ENCODE assay signal across 8 cellular contexts in genomic region chr1:109640285-109640865, GRCh38. TPM values are rescaled to one million over a fixed set of nuclear protein-coding genes. Genes with fewer than 3 reads are reported as not detected.
DNase-seq lines count a peak whose midpoint lies in the region; ATAC-seq and TF ChIP-seq lines count a peak whose summit lies in the region.

No MANE protein-coding gene starts in this region.

- H3K9me3 ChIP-seq in PC-3 (ENCODE audit: low read length), result no peaks in the 10 kb centered on the region
- H3K9me3 ChIP-seq in fibroblast of lung (ENCODE audit: control insufficient read depth, insufficient read depth, low read depth, low read length), result no peaks in the 10 kb centered on the region
- no peaks in the 10 kb centered on the region for H3K9me3 ChIP-seq in neutrophil

- H3K27me3 ChIP-seq in PC-3 (ENCODE audit: low read length) (no peaks in the 10 kb centered on the region), fibroblast of lung (ENCODE audit: control insufficient read depth, insufficient read depth, low read length) (no peaks in the 10 kb centered on the region), neutrophil (peaks cover 6% of the 10 kb centered on the region)

- no peaks in the 10 kb centered on the region for H3F3A ChIP-seq in PC-3 (ENCODE audit: low read length, unreplicated experiment)

- no peak overlapping the region for H3K4me2 ChIP-seq in PC-3 (ENCODE audit: low read length)
- H3K4me2 ChIP-seq in fibroblast of lung (ENCODE audit: extremely low read depth, insufficient read depth, low read length), result no peak overlapping the region

- peaks cover 5% of the 10 kb centered on the region; the same call in 1 of the 2 replicates for H3K4me1 ChIP-seq in PC-3 (ENCODE audit: insufficient read depth, low read length)
- H3K4me1 ChIP-seq in fibroblast of lung (ENCODE audit: control insufficient read depth, extremely low read depth, insufficient read depth, low read length), result peaks cover 10% of the 10 kb centered on the region
- H3K4me1 ChIP-seq in neutrophil (ENCODE audit: control insufficient read depth in 1 of 2, insufficient read depth in 1 of 2, low read depth in 1 of 2, low read length in 1 of 2), result peaks cover 6 to 15% of the 10 kb centered on the region in 2 experiments

- H3K79me2 ChIP-seq in PC-3 (ENCODE audit: low read length) (no peaks in the 10 kb centered on the region), fibroblast of lung (ENCODE audit: control insufficient read depth, insufficient read depth, low read length) (no peaks in the 10 kb centered on the region)

- TF ChIP-seq CTCF in 22Rv1 (IDR thresholded peaks at IDR 0.05) (peak; percentile 92), PC-3 (conservative IDR thresholded peaks at IDR 0.05; ENCODE audit: low read depth, low read length) (peak; percentile 92), fibroblast of lung (conservative IDR thresholded peaks at IDR 0.05 in 1 of 2, IDR thresholded peaks at IDR 0.05 in 1 of 2; ENCODE audit: low read depth in 1 of 2, low read length in 2 of 2) (peak; percentile 72 to 97), neutrophil (IDR thresholded peaks at IDR 0.05) (peak; percentile 96)

- no peaks in the 10 kb centered on the region for H3K9me2 ChIP-seq in PC-3 (replicated peaks; ENCODE audit: low read length)

- H3K4me3 ChIP-seq in PC-3 (ENCODE audit: low read length) (no peak overlapping the region), fibroblast of lung (replicated peaks in 1 of 4; ENCODE audit: control extremely low read depth in 1 of 4, insufficient read depth in 1 of 4, low read depth in 3 of 4, low read length in 4 of 4) (no peak overlapping the region), neutrophil (ENCODE audit: low read depth in 1 of 2, low read length in 1 of 2) (no peak overlapping the region)

- H3K9ac ChIP-seq in PC-3 (ENCODE audit: low read length) (no peak overlapping the region), fibroblast of lung (ENCODE audit: insufficient read depth, low read length) (no peak overlapping the region)

- intact Hi-C loops in PC-3 (cut with micrococcal nuclease), result loop anchor here (1.0 to 2.0 kb wide), 2 partner anchors 64 to 94 kb away; no protein-coding TSS in a partner anchor

- H3K36me3 ChIP-seq in PC-3 (ENCODE audit: low read depth, low read length) (no peaks in the 10 kb centered on the region), fibroblast of lung (ENCODE audit: control insufficient read depth, insufficient read depth, low read length) (no peaks in the 10 kb centered on the region), neutrophil (no peaks in the 10 kb centered on the region)

- H3K27ac ChIP-seq in 22Rv1, result no peak overlapping the region
- no peak overlapping the region for H3K27ac ChIP-seq in PC-3 (ENCODE audit: low read length)
- no peak overlapping the region for H3K27ac ChIP-seq in fibroblast of lung (ENCODE audit: insufficient read depth, low read length)
- H3K27ac ChIP-seq in neutrophil, result no peak overlapping the region

- peak; percentile 54 for ATAC-seq in GM18498 (IDR thresholded peaks at IDR 0.05; ENCODE audit: unreplicated experiment)
- ATAC-seq in PC-3, result peak; percentile 55

- CTCF ChIA-PET in PC-3 (lab: Charles Lee), result interaction anchor here (0.5 to 2.5 kb wide), 14 partner anchors 10 to 424 kb away, joined by 3 to 34 read pairs (median 4); partner anchors contain the start of genes AHCYL1, GNAI3 and GSTM4

- H2AFZ ChIP-seq in PC-3 (ENCODE audit: low read length) (no peak overlapping the region), fibroblast of lung (ENCODE audit: low read length) (no peak overlapping the region)

- peak; percentile 55 for DNase-seq in HPDE6-E6E7 (ENCODE audit: extremely low spot score)
- DNase-seq in PC-3, result peak; percentile 87
- peak; percentile 85 for DNase-seq in activated T-cell treated with anti-CD3 and anti-CD28 coated beads for 48 hours (ENCODE audit: low read depth)
- peak; percentile 36 to 66 for DNase-seq in fibroblast of lung (ENCODE audit: low read depth in 2 of 2)
- peak; percentile 88 for DNase-seq in superior temporal gyrus (ENCODE audit: extremely low spot score)

- no TSS peak for BruUV-seq in PC-3 (replicated peaks; lab: Mats Ljungman, UMichigan)

- POLR2A ChIA-PET in PC-3 (lab: Charles Lee; ENCODE audit: unreplicated experiment), result interaction anchor here (0.7 kb wide), 1 partner anchor 101 kb away, joined by 5 read pairs; the partner anchor contains the start of gene GPR61

- no peaks in the 10 kb centered on the region for H4K20me1 ChIP-seq in PC-3 (ENCODE audit: low read length)
- no peaks in the 10 kb centered on the region for H4K20me1 ChIP-seq in fibroblast of lung (ENCODE audit: control insufficient read depth, extremely low read depth, insufficient read depth, low read length)

RNA-seq across cellular contexts. Expression of gene GSTM4, which starts 15.5 kb away (rescaled TPM):
- 24.0 and 25.9 TPM in 2 replicates for total RNA-seq in PC-3 (2014; rRNA removed)
- 10.5 and 17.7 TPM in 2 replicates for total RNA-seq in fibroblast of lung
- polyA plus RNA-seq in fibroblast of lung, result 30.5 and 30.8 TPM in 2 replicates
- polyA plus RNA-seq in fibroblast of lung (2012), result 21.0 and 22.3 TPM in 2 replicates
- polyA minus RNA-seq in fibroblast of lung (ENCODE audit: low replicate concordance), result 13.1 and 43.1 TPM in 2 replicates

RNA-seq across cellular contexts. Expression of gene AMPD2, which starts 20.7 kb away (rescaled TPM):
- total RNA-seq in PC-3 (2014; rRNA removed) (75.3 and 128 TPM in 2 replicates), fibroblast of lung (40.6 and 51.9 TPM in 2 replicates)
- polyA plus RNA-seq in fibroblast of lung, result 23.0 and 31.1 TPM in 2 replicates
- polyA plus RNA-seq in fibroblast of lung (2012), result 35.9 and 47.2 TPM in 2 replicates
- 121 and 148 TPM in 2 replicates for polyA minus RNA-seq in fibroblast of lung (ENCODE audit: low replicate concordance)

RNA-seq across cellular contexts. Expression of gene GNAT2, which starts 21.0 kb away (rescaled TPM):
- 0.29 and 0.69 TPM in 2 replicates for total RNA-seq in PC-3 (2014; rRNA removed)
- under 0.01 and 0.17 TPM in 2 replicates for total RNA-seq in fibroblast of lung
- polyA plus RNA-seq in fibroblast of lung, result 0.22 and 0.35 TPM in 2 replicates
- polyA plus RNA-seq in fibroblast of lung (2012), result 0.14 and 0.24 TPM in 2 replicates
- polyA minus RNA-seq in fibroblast of lung (ENCODE audit: low replicate concordance), result not detected in 2 replicates

RNA-seq across cellular contexts. Expression of gene GSTM2, which starts 27.5 kb away (rescaled TPM):
- 29.0 and 38.6 TPM in 2 replicates for total RNA-seq in PC-3 (2014; rRNA removed)
- 21.1 and 28.2 TPM in 2 replicates for total RNA-seq in fibroblast of lung
- polyA plus RNA-seq in fibroblast of lung, result 67.7 and 71.1 TPM in 2 replicates
- 64.8 and 66.5 TPM in 2 replicates for polyA plus RNA-seq in fibroblast of lung (2012)
- polyA minus RNA-seq in fibroblast of lung (ENCODE audit: low replicate concordance), result 19.1 and 39.5 TPM in 2 replicates

RNA-seq across cellular contexts. Expression of gene GSTM1, which starts 47.2 kb away (rescaled TPM):
- not detected in 2 replicates for total RNA-seq in PC-3 (2014; rRNA removed)
- total RNA-seq in fibroblast of lung, result 14.4 TPM in 1 of 2 replicates, not detected in the other
- 0.55 and 38.0 TPM in 2 replicates for polyA plus RNA-seq in fibroblast of lung
- polyA plus RNA-seq in fibroblast of lung (2012), result 0.22 and 37.0 TPM in 2 replicates
- polyA minus RNA-seq in fibroblast of lung (ENCODE audit: low replicate concordance), result 40.4 TPM in 1 of 2 replicates, not detected in the other
